In the genomic region with DNA sequence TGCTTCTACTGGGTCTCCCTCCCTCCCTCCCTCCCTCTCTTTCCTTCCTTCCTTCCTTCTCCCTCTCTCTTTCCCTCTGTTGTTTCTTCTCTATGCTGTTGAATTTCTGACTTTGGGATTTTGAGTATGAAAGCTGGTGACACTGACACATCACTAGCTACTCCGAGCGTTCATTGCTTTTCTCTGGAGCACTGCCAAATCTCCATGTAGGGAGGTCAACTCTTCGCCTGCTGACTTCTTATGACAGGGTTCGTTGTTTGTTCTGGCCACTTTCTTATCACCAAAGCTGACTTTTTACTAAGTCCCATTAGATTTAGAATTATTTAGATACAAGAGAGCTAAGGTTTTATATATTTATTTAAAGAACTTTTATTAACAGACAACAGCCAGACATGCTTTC, we compare ENCODE assay signal across 12 cellular contexts. TPM values are rescaled to one million over a fixed set of nuclear protein-coding genes. Genes with fewer than 3 reads are reported as not detected.
DNase-seq lines count a peak whose midpoint lies in the region; ATAC-seq and TF ChIP-seq lines count a peak whose summit lies in the region.
"Had no signal": no experiment of that assay in that cellular context is flagged by ENCODE, and none has a peak within 500 bp of the region (broad histone marks: within the 10 kb centered on the region; RNA-seq: fewer than 3 reads in every experiment).

No MANE protein-coding gene starts in this region.

- H3K36me3 ChIP-seq in right lobe of liver (no peaks in the 10 kb centered on the region), vagina (no peaks in the 10 kb centered on the region)

- no peak for TF ChIP-seq POLR2A in right lobe of liver (IDR thresholded peaks at IDR 0.05)
- TF ChIP-seq POLR2A in vagina (IDR thresholded peaks at IDR 0.05): no peak

- no peaks in the 10 kb centered on the region for H3K9me3 ChIP-seq in right lobe of liver
- H3K9me3 ChIP-seq in vagina: no peaks in the 10 kb centered on the region
- H3K9me3 ChIP-seq: BLaER1 treated with 17β-estradiol and CSF1 and Interleukin-3, amounts not matched to agents 10 nM and 100 nM had no signal

- WGBS in right lobe of liver (ENCODE audit: insufficient coverage, low coverage, low lambda C conversion rate, missing lambda C conversion rate): 17% methylated on average over 4 of the region's 4 CpGs

- DNase-seq in Right ventricle myocardium inferior (ENCODE audit: missing footprints): no peak
- DNase-seq in cardiac septum (ENCODE audit: low spot score): no peak
- DNase-seq in dermis blood vessel endothelial cell: peak; percentile 55
- DNase-seq in right lobe of liver: peak in 1 of 3 donors; percentile 58
- no peak for DNase-seq in vagina (ENCODE audit: extremely low spot score in 2 of 2)
- DNase-seq in NCI-H510A (lab: John Stamatoyannopoulos, UW): no peak
- DNase-seq in activated effector memory CD4-positive, alpha-beta T cell treated with Interleukin-2 at 50 U/mL for 16 hours: no peak
- DNase-seq: activated gamma-delta T cell treated with Interleukin-2 at 50 U/mL for 16 hours; NCI-H748 treated with DMSO at 0.1 percent for 48 hours; stimulated activated CD4-positive, alpha-beta T cell treated with anti-CD3 and anti-CD28 coated beads, Interleukin-15, amount 100 ng/mL, for 24 hours had no signal

- H3K4me3 ChIP-seq in right lobe of liver: no peak overlapping the region
- no peak overlapping the region for H3K4me3 ChIP-seq in vagina
- H3K4me3 ChIP-seq: BLaER1 treated with 17β-estradiol and CSF1 and Interleukin-3, amounts not matched to agents 10 nM and 100 nM had no signal

- no peaks in the 10 kb centered on the region for H3K27me3 ChIP-seq in right lobe of liver
- H3K27me3 ChIP-seq in vagina: no peaks in the 10 kb centered on the region
- H3K27me3 ChIP-seq: BLaER1 treated with 17β-estradiol and CSF1 and Interleukin-3, amounts not matched to agents 10 nM and 100 nM had no signal

- H3K4me1 ChIP-seq in right lobe of liver (peaks cover 0 to 18% (median 5%) of the 10 kb centered on the region in 4 donors), vagina (peaks cover 64% of the 10 kb centered on the region)

- ATAC-seq in Right ventricle myocardium inferior (peak; percentile 40), right lobe of liver (peak; percentile 59 to 79 (median 72)), HG02678 (IDR thresholded peaks at IDR 0.05; ENCODE audit: unreplicated experiment) (no peak)

- intact Hi-C loops in Right ventricle myocardium inferior (cut with DNase I): loop anchor here (5.0 kb wide), 1 partner anchor 50 kb away; no protein-coding TSS in a partner anchor
- intact Hi-C loops in cardiac septum (cut with DNase I): no loop called here
- intact Hi-C loops in right lobe of liver (cut with DNase I): no loop called here
- intact Hi-C loops in vagina (cut with DNase I): no loop called here

- H3K27ac ChIP-seq in right lobe of liver: no peak overlapping the region
- peak overlapping the region; percentile 51 for H3K27ac ChIP-seq in vagina

- TF ChIP-seq CTCF in right lobe of liver (IDR thresholded peaks at IDR 0.05): no peak
- TF ChIP-seq CTCF in vagina (IDR thresholded peaks at IDR 0.05): no peak

RNA-seq across cellular contexts. Expression of gene TNFAIP8, which starts 31.1 kb away (rescaled TPM):
- 17.8 TPM for total RNA-seq in Right ventricle myocardium inferior
- 2.6 TPM for total RNA-seq in cardiac septum
- total RNA-seq in dermis blood vessel endothelial cell: 13.6 and 15.9 TPM in 2 replicates
- total RNA-seq in right lobe of liver: 10 to 100 TPM in 2 of 6 experiments, 1 to 10 TPM in 4; 2.2 to 26.7 (median 5.4) TPM
- total RNA-seq in vagina: 34.4 TPM
